ENCODE assay signal across 12 cellular contexts in the genomic region with DNA sequence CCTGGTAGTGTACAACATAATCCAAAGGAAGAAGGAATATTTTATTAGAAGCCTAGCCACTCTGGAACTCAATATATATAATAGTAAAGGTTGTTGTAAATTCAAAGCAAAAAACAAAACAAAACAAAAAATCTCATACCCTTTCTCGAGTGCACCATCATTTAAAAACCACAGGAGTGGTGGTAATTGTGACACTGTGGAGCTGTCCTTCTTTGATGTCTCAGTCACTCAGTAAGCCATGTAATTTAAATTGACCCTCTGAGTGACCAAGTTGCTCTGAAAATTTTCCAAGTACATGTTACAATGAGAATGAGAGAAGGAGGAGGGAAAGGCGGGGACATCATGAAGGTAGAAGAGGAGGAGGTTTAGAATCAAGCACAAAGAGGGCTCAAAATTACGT.
"Had no signal": no experiment of that assay in that cellular context is flagged by ENCODE, and none has a peak within 500 bp of the region (broad histone marks: within the 10 kb centered on the region; RNA-seq: fewer than 3 reads in every experiment).

No MANE protein-coding gene starts in this region.

- H3K36me3 ChIP-seq: SJCRH30 had no signal

- H3K27me3 ChIP-seq: brain microvascular endothelial cell, upper lobe of left lung had no signal

- H3K4me3 ChIP-seq: SJCRH30, smooth muscle cell, upper lobe of left lung had no signal

- H3K4me2 ChIP-seq: smooth muscle cell had no signal

- DNase-seq: activated CD4-positive, alpha-beta T cell treated with anti-CD3 and anti-CD28 coated beads for 1 hour; activated naive CD4-positive, alpha-beta T cell treated with anti-CD3 and anti-CD28 coated beads, Interleukin-2, amount 50 U/mL, for 16 hours; amygdala; brain microvascular endothelial cell; foreskin melanocyte; head of caudate nucleus; mammary epithelial cell; right cardiac atrium; SJCRH30; T1000; upper lobe of left lung had no signal

- H3K4me1 ChIP-seq: SJCRH30 had no signal

- H3K27ac ChIP-seq: brain microvascular endothelial cell, SJCRH30 had no signal

- H3K9me3 ChIP-seq: SJCRH30, upper lobe of left lung had no signal
